8 cellular contexts compared by ENCODE assay signal in genomic region chr10:73730153-73730906, GRCh38. TPM values are rescaled to one million over a fixed set of nuclear protein-coding genes. Genes with fewer than 3 reads are reported as not detected.
DNase-seq lines count a peak whose midpoint lies in the region; FAIRE-seq and TF ChIP-seq lines count a peak whose summit lies in the region.

No MANE protein-coding gene starts in this region.

- H3K36me3 Mint-ChIP-seq in neural crest cell (ENCODE audit: low read depth) = peaks cover 4% of the 10 kb centered on the region

- TF ChIP-seq POLR2A in H54 (IDR thresholded peaks at IDR 0.05; ENCODE audit: low read depth, low read length) = peak; percentile 79
- no peak for TF ChIP-seq POLR2A in stomach (IDR thresholded peaks at IDR 0.05)

- H3K4me3 ChIP-seq in foreskin fibroblast (ENCODE audit: low read depth in 1 of 2, low read length in 2 of 2) (peak overlapping the region; percentile 70 to 96), stomach (peak overlapping the region; percentile 66 to 81 (median 80))

- 0 to 1% (median 0%) methylated on average over 49 to 58 of the region's 58 CpGs for WGBS in stomach, 5 donors

- TF ChIP-seq CTCF in foreskin fibroblast (IDR thresholded peaks at IDR 0.05; ENCODE audit: low read depth, low read length) (no peak), neural crest cell (conservative IDR thresholded peaks at IDR 0.05) (no peak), stomach (IDR thresholded peaks at IDR 0.05) (peak in 1 of 7 experiments; percentile 9)

- FAIRE-seq in H54 (lab: Jason Lieb, UNC) = no peak

- H3K27me3 Mint-ChIP-seq in neural crest cell (ENCODE audit: low read depth) = no peaks in the 10 kb centered on the region

- peak overlapping the region; percentile 91 to 97 (median 93) for H3K27ac ChIP-seq in stomach

- no peaks in the 10 kb centered on the region for H3K9me3 ChIP-seq in stomach

- peak overlapping the region; percentile 93 for H3K27ac Mint-ChIP-seq in neural crest cell (ENCODE audit: unreplicated experiment)

- no peaks in the 10 kb centered on the region for H3K27me3 ChIP-seq in stomach

- intact Hi-C loops in stomach (cut with DNase I; ENCODE audit: low total_unique reads) = no loop called here

- H3K4me1 ChIP-seq in stomach = peaks cover 14 to 59% (median 43%) of the 10 kb centered on the region in 4 donors

- H3K4me3 Mint-ChIP-seq in neural crest cell = peak overlapping the region; percentile 99

- peaks cover 22 to 65% (median 63%) of the 10 kb centered on the region in 4 donors for H3K36me3 ChIP-seq in stomach

- H3K9me3 Mint-ChIP-seq in neural crest cell = no peaks in the 10 kb centered on the region

- DNase-seq in ELR (ENCODE audit: low read depth) (peak; percentile 95), H54 (ENCODE audit: insufficient read length, low spot score) (peak; percentile 77), M059J (ENCODE audit: low read depth) (peak; percentile 88), SIG-M5 (lab: John Stamatoyannopoulos, UW) (peak; percentile 53), foreskin fibroblast (peak; percentile 84 to 94), neural crest cell (ENCODE audit: low read depth, low spot score) (peak; percentile 92), stomach (peak; percentile 93)
- peak; percentile 85 for DNase-seq in activated gamma-delta T cell treated with anti-CD3 and anti-CD28 coated beads, Interleukin-2, amount 50 U/mL, for 16 hours (ENCODE audit: low read depth)

- no peak for TF ChIP-seq EP300 in stomach (IDR thresholded peaks at IDR 0.05)

- H3K4me1 Mint-ChIP-seq in neural crest cell = peaks cover 17% of the 10 kb centered on the region

RNA-seq across cellular contexts. Expression of gene SEC24C, which starts 13.8 kb away (rescaled TPM):
- 40.6 and 53.5 TPM in 2 replicates for total RNA-seq in M059J (2014; rRNA removed; shearing (Covaris generic))
- total RNA-seq in neural crest cell (81.4 and 85.9 TPM in 2 replicates), stomach (10 to 100 TPM; 40.6 to 58.8 (median 50.7) TPM)
- polyA plus RNA-seq in stomach = 10 to 100 TPM; 23.5 to 25.2 (median 25.1) TPM

RNA-seq across cellular contexts. Expression of gene AGAP5, which starts 32.4 kb away (rescaled TPM):
- total RNA-seq in M059J (2014; rRNA removed; shearing (Covaris generic)) = 0.76 and 1.1 TPM in 2 replicates
- total RNA-seq in neural crest cell (8.8 TPM in 2 replicates), stomach (10 to 100 TPM in 1 of 5 donors, 1 to 10 TPM in 4; 4.1 to 20.1 (median 8.7) TPM)
- polyA plus RNA-seq in stomach = 1 to 10 TPM; 1.8 to 4.7 (median 2.0) TPM

RNA-seq across cellular contexts. Expression of gene CHCHD1, which starts 51.5 kb away (rescaled TPM):
- total RNA-seq in M059J (2014; rRNA removed; shearing (Covaris generic)) = 62.3 and 79.6 TPM in 2 replicates
- 34.8 and 38.9 TPM in 2 replicates for total RNA-seq in neural crest cell
- total RNA-seq in stomach = 10 to 100 TPM in 3 of 5 donors, 1 to 10 TPM in 2; 1.3 to 51.0 (median 11.2) TPM
- 10 to 100 TPM; 60.2 to 81.6 (median 69.9) TPM for polyA plus RNA-seq in stomach

RNA-seq across cellular contexts. Expression of gene ZSWIM8, which starts 55.1 kb away (rescaled TPM):
- total RNA-seq in M059J (2014; rRNA removed; shearing (Covaris generic)) = 24.8 and 30.4 TPM in 2 replicates
- total RNA-seq in neural crest cell (74.9 and 75.7 TPM in 2 replicates), stomach (100 to 1,000 TPM in 3 of 5 donors, 10 to 100 TPM in 2; 43.4 to 325 (median 101) TPM)
- polyA plus RNA-seq in stomach = 100 to 1,000 TPM in 1 of 3 donors, 10 to 100 TPM in 2; 53.4 to 121 (median 57.7) TPM

Comparison
In these comparisons a context has a peak if more than half of its experiments do, and no peak if none do; other contexts are left out.
1. Peak in every context shown above with its lines: DNase-seq, H3K4me3 ChIP-seq and H3K27ac ChIP-seq.